ENCODE assay signal across 8 cellular contexts in the genomic region with DNA sequence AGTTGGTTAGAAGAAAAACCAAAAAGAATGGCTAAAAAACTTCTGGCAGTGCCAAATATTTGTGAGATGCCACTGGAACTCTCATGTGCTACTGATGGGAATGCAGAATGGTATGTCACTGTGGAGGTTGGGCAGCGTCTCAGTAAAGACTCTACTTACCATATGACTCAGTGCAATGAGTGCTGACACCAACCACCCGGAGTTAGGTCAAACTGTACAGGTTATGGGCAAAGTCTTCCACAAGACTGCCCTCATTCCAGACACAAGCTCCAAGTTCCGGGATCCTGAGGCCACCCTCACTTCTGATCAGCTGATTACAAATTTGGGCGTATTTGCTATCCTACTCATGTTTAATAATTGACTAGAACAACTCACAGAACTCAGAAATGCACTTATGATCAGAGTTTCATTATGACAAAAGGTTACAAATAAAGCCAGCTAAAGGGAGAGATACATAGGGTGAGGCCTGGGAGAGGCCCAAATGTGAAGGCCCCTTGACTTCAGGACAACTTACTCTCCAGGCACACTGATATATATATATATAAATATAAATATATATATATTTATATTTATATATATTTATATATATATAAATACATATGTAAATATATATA.
DNase-seq lines count a peak whose midpoint lies in the region; ATAC-seq, FAIRE-seq and TF ChIP-seq lines count a peak whose summit lies in the region.

No MANE protein-coding gene starts in this region.

- no peak for TF ChIP-seq POLR2A in GM12892 (IDR thresholded peaks at IDR 0.05; ENCODE audit: low read depth, low read length)

- H3K4me3 ChIP-seq in right cardiac atrium (ENCODE audit: low read length): no peak overlapping the region

- FAIRE-seq in GM12892 (lab: Jason Lieb, UNC): peak; percentile 73

- H3K4me1 ChIP-seq in right cardiac atrium (ENCODE audit: control insufficient read depth, insufficient read depth, low read length): peaks cover 2% of the 10 kb centered on the region

- peak overlapping the region; percentile 55 for H3K27ac Mint-ChIP-seq in activated CD4-positive, alpha-beta memory T cell treated with anti-CD3 and anti-CD28 coated beads, Interleukin-2, amount 10 ng/mL, durations not matched to agents 7 days and 5 days

- H3K9me3 ChIP-seq in right cardiac atrium (ENCODE audit: control insufficient read depth, low read length): no peaks in the 10 kb centered on the region

- H3K27me3 Mint-ChIP-seq in activated CD4-positive, alpha-beta memory T cell treated with anti-CD3 and anti-CD28 coated beads, Interleukin-2, amount 10 ng/mL, durations not matched to agents 7 days and 5 days: no peaks in the 10 kb centered on the region

- no peaks in the 10 kb centered on the region for H3K9me3 Mint-ChIP-seq in activated CD4-positive, alpha-beta memory T cell treated with anti-CD3 and anti-CD28 coated beads, Interleukin-2, amount 10 ng/mL, durations not matched to agents 7 days and 5 days

- CTCF ChIA-PET in activated CD4-positive, alpha-beta memory T cell treated with anti-CD3 and anti-CD28 coated beads, Interleukin-2, amount 10 ng/mL, durations not matched to agents 7 days and 5 days (lab: Charles Lee): interaction anchor here (0.7 kb wide), 1 partner anchor 13 kb away, joined by 4 read pairs; no protein-coding TSS in a partner anchor

- H3K4me3 Mint-ChIP-seq in activated CD4-positive, alpha-beta memory T cell treated with anti-CD3 and anti-CD28 coated beads, Interleukin-2, amount 10 ng/mL, durations not matched to agents 7 days and 5 days: no peak overlapping the region

- WGBS in right cardiac atrium: 72% methylated on average over 4 of the region's 4 CpGs

- intact Hi-C loops in right cardiac atrium (cut with DNase I): no loop called here

- peaks cover 15% of the 10 kb centered on the region for H3K36me3 Mint-ChIP-seq in activated CD4-positive, alpha-beta memory T cell treated with anti-CD3 and anti-CD28 coated beads, Interleukin-2, amount 10 ng/mL, durations not matched to agents 7 days and 5 days (ENCODE audit: low read depth)

- no peak for DNase-seq in GM12892 (ENCODE audit: insufficient read length)
- DNase-seq in activated CD4-positive, alpha-beta memory T cell treated with anti-CD3 and anti-CD28 coated beads, Interleukin-2, amount 10 ng/mL, durations not matched to agents 7 days and 5 days: no peak
- DNase-seq in mucosa of gallbladder (ENCODE audit: low spot score): peak; percentile 86
- DNase-seq in right cardiac atrium: no peak
- DNase-seq in SKM-1 (lab: John Stamatoyannopoulos, UW; ENCODE audit: unreplicated experiment): no peak
- DNase-seq in 8988T: no peak
- DNase-seq in SK-N-DZ (ENCODE audit: low spot score): no peak

- POLR2A ChIA-PET in activated CD4-positive, alpha-beta memory T cell treated with anti-CD3 and anti-CD28 coated beads, Interleukin-2, amount 10 ng/mL, durations not matched to agents 7 days and 5 days (lab: Charles Lee): no interaction called here

- no peaks in the 10 kb centered on the region for H3K27me3 ChIP-seq in right cardiac atrium (ENCODE audit: control insufficient read depth, insufficient read depth)

- ATAC-seq in HG02642 (IDR thresholded peaks at IDR 0.05; ENCODE audit: poor library complexity, unreplicated experiment) (peak; percentile 63), right cardiac atrium (no peak)

- peaks cover 14% of the 10 kb centered on the region for H3K4me1 Mint-ChIP-seq in activated CD4-positive, alpha-beta memory T cell treated with anti-CD3 and anti-CD28 coated beads, Interleukin-2, amount 10 ng/mL, durations not matched to agents 7 days and 5 days

- no peak overlapping the region for H3K27ac ChIP-seq in right cardiac atrium (ENCODE audit: low read length)
